In the genomic region with DNA sequence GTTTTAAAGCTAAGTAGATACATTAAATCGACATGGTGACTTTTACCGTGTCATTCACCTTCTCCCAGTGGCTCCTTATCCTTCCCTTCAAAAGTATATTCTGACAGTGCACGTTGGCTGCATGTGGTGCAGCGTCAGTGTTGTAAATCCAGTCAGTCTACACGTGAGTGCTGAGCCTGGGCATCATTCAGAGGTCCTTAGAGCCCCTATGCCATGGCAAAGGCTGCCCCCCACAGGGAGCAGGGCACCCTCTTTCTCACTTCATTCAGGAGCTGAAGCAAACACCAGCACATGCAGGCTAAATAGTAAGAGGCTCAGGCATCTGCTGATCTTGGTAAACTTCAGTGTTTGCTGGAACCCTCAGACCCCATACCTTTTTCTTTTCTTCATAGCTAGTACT, we compare ENCODE assay signal across 1 cellular context.
TF ChIP-seq lines count a peak whose summit lies in the region.

No MANE protein-coding gene starts in this region.

TF ChIP-seq in HepG2, 621 proteins besides CTCF, POLR2A, EP300 and RAD21:
- TF ChIP-seq RBAK (CRISPR knock-in tag; IDR thresholded peaks at IDR 0.05) (no peak), CEBPB (IDR thresholded peaks at IDR 0.05; ENCODE audit: borderline replicate concordance, low read depth, low read length) (no peak), DNMT3B (CRISPR knock-in tag; conservative IDR thresholded peaks at IDR 0.05) (no peak), ZNF230 (CRISPR knock-in tag; IDR thresholded peaks at IDR 0.05) (no peak), SETDB1 (CRISPR knock-in tag; IDR thresholded peaks at IDR 0.05; ENCODE audit: borderline replicate concordance) (no peak), KLF6 (CRISPR knock-in tag; IDR thresholded peaks at IDR 0.05) (no peak), ZNF432 (CRISPR knock-in tag; IDR thresholded peaks at IDR 0.05; ENCODE audit: borderline replicate concordance) (no peak), SMYD3 (CRISPR knock-in tag; IDR thresholded peaks at IDR 0.05) (no peak), JDP2 (CRISPR knock-in tag; IDR thresholded peaks at IDR 0.05; ENCODE audit: borderline replicate concordance) (no peak), RARG (CRISPR knock-in tag; IDR thresholded peaks at IDR 0.05; ENCODE audit: low read depth) (no peak), ZNF891 (CRISPR knock-in tag; IDR thresholded peaks at IDR 0.05) (no peak), AHR (CRISPR knock-in tag; IDR thresholded peaks at IDR 0.05) (no peak), ZNF33B (CRISPR knock-in tag; IDR thresholded peaks at IDR 0.05) (no peak), ELF1 (CRISPR knock-in tag; IDR thresholded peaks at IDR 0.05) (no peak)
- TF ChIP-seq, protein P1, sequence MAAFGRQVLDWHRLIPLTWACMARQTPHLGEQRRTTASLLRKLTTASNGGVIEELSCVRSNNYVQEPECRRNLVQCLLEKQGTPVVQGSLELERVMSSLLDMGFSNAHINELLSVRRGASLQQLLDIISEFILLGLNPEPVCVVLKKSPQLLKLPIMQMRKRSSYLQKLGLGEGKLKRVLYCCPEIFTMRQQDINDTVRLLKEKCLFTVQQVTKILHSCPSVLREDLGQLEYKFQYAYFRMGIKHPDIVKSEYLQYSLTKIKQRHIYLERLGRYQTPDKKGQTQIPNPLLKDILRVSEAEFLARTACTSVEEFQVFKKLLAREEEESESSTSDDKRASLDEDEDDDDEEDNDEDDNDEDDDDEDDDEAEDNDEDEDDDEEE (CRISPR knock-in tag; IDR thresholded peaks at IDR 0.05), result no peak
- TF ChIP-seq, protein P2, sequence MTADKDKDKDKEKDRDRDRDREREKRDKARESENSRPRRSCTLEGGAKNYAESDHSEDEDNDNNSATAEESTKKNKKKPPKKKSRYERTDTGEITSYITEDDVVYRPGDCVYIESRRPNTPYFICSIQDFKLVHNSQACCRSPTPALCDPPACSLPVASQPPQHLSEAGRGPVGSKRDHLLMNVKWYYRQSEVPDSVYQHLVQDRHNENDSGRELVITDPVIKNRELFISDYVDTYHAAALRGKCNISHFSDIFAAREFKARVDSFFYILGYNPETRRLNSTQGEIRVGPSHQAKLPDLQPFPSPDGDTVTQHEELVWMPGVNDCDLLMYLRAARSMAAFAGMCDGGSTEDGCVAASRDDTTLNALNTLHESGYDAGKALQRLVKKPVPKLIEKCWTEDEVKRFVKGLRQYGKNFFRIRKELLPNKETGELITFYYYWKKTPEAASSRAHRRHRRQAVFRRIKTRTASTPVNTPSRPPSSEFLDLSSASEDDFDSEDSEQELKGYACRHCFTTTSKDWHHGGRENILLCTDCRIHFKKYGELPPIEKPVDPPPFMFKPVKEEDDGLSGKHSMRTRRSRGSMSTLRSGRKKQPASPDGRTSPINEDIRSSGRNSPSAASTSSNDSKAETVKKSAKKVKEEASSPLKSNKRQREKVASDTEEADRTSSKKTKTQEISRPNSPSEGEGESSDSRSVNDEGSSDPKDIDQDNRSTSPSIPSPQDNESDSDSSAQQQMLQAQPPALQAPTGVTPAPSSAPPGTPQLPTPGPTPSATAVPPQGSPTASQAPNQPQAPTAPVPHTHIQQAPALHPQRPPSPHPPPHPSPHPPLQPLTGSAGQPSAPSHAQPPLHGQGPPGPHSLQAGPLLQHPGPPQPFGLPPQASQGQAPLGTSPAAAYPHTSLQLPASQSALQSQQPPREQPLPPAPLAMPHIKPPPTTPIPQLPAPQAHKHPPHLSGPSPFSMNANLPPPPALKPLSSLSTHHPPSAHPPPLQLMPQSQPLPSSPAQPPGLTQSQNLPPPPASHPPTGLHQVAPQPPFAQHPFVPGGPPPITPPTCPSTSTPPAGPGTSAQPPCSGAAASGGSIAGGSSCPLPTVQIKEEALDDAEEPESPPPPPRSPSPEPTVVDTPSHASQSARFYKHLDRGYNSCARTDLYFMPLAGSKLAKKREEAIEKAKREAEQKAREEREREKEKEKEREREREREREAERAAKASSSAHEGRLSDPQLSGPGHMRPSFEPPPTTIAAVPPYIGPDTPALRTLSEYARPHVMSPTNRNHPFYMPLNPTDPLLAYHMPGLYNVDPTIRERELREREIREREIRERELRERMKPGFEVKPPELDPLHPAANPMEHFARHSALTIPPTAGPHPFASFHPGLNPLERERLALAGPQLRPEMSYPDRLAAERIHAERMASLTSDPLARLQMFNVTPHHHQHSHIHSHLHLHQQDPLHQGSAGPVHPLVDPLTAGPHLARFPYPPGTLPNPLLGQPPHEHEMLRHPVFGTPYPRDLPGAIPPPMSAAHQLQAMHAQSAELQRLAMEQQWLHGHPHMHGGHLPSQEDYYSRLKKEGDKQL (CRISPR knock-in tag; IDR thresholded peaks at IDR 0.05; ENCODE audit: low read depth), result no peak
- TF ChIP-seq, protein P3, sequence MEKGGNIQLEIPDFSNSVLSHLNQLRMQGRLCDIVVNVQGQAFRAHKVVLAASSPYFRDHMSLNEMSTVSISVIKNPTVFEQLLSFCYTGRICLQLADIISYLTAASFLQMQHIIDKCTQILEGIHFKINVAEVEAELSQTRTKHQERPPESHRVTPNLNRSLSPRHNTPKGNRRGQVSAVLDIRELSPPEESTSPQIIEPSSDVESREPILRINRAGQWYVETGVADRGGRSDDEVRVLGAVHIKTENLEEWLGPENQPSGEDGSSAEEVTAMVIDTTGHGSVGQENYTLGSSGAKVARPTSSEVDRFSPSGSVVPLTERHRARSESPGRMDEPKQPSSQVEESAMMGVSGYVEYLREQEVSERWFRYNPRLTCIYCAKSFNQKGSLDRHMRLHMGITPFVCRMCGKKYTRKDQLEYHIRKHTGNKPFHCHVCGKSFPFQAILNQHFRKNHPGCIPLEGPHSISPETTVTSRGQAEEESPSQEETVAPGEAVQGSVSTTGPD (CRISPR knock-in tag; IDR thresholded peaks at IDR 0.05), result no peak
- TF ChIP-seq, protein P4, sequence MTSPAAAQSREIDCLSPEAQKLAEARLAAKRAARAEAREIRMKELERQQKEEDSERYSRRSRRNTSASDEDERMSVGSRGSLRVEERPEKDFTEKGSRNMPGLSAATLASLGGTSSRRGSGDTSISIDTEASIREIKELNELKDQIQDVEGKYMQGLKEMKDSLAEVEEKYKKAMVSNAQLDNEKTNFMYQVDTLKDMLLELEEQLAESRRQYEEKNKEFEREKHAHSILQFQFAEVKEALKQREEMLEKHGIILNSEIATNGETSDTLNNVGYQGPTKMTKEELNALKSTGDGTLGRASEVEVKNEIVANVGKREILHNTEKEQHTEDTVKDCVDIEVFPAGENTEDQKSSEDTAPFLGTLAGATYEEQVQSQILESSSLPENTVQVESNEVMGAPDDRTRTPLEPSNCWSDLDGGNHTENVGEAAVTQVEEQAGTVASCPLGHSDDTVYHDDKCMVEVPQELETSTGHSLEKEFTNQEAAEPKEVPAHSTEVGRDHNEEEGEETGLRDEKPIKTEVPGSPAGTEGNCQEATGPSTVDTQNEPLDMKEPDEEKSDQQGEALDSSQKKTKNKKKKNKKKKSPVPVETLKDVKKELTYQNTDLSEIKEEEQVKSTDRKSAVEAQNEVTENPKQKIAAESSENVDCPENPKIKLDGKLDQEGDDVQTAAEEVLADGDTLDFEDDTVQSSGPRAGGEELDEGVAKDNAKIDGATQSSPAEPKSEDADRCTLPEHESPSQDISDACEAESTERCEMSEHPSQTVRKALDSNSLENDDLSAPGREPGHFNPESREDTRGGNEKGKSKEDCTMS (CRISPR knock-in tag; conservative IDR thresholded peaks at IDR 0.05), result no peak
- TF ChIP-seq, protein P5, sequence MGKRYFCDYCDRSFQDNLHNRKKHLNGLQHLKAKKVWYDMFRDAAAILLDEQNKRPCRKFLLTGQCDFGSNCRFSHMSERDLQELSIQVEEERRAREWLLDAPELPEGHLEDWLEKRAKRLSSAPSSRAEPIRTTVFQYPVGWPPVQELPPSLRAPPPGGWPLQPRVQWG (CRISPR knock-in tag; IDR thresholded peaks at IDR 0.05; ENCODE audit: borderline replicate concordance, low read depth), result no peak
